Comparison of ENCODE assay signal across 21 cellular contexts in genomic region chr16:2329532-2329931, GRCh38.
"Had no signal": no experiment of that assay in that cellular context is flagged by ENCODE, and none has a peak within 500 bp of the region (broad histone marks: within the 10 kb centered on the region; RNA-seq: fewer than 3 reads in every experiment).

No MANE protein-coding gene starts in this region.

- ATAC-seq: effector memory CD8-positive, alpha-beta T cell; gastrocnemius medialis; heart right ventricle; sciatic nerve; stimulated activated memory B cell treated with anti-CD40 and anti-IgM and Interleukin-4, amounts not matched to agents 10 μg/mL and 1 μg/mL and 100 μg/mL, for 72 hours; stimulated activated naive CD8-positive, alpha-beta T cell treated with anti-CD3 and anti-CD28 coated beads, Interleukin-15, amount 100 ng/mL, for 72 hours had no signal

- DNase-seq: colonic mucosa; effector memory CD8-positive, alpha-beta T cell; gastrocnemius medialis; heart right ventricle; hypothalamus; kidney glomerular epithelial cell; mesenchymal stem cell; naive B cell; spleen; stimulated activated CD4-positive, alpha-beta T cell treated with anti-CD3 and anti-CD28 coated beads, Interleukin-15, amount 100 ng/mL, for 24 hours; stimulated activated CD4-positive, alpha-beta T cell treated with anti-CD3 and anti-CD28 coated beads, Interleukin-1b, Interleukin-23, amount 100 ng/mL, for 48 hours; stimulated activated CD4-positive, alpha-beta T cell treated with anti-CD3 and anti-CD28 coated beads, Interleukin-4, amount 100 ng/mL, for 24 hours; stimulated activated naive CD8-positive, alpha-beta T cell treated with anti-CD3 and anti-CD28 coated beads, Interleukin-15, amount 100 ng/mL, for 72 hours; testis; transverse colon; uterus had no signal

- H3K36me3 ChIP-seq: colonic mucosa, transverse colon, uterus had no signal

- H3K27me3 ChIP-seq: colonic mucosa, dorsolateral prefrontal cortex, esophagus muscularis mucosa, gastrocnemius medialis, heart right ventricle, testis, transverse colon, uterus had no signal

- H3K27ac ChIP-seq: colonic mucosa, dorsolateral prefrontal cortex, epithelial cell of prostate, esophagus muscularis mucosa, gastrocnemius medialis, heart right ventricle, spleen, testis, transverse colon, uterus had no signal

- H3K4me3 ChIP-seq: colonic mucosa, dorsolateral prefrontal cortex, esophagus muscularis mucosa, gastrocnemius medialis, heart right ventricle, spleen, testis, transverse colon, uterus had no signal

- H3K4me1 ChIP-seq: colonic mucosa, esophagus muscularis mucosa, gastrocnemius medialis, heart right ventricle, spleen, testis, transverse colon, uterus had no signal

- H3K9me3 ChIP-seq: colonic mucosa, esophagus muscularis mucosa, gastrocnemius medialis, heart right ventricle, spleen, testis, transverse colon, uterus had no signal
